Comparison of ENCODE assay signal across 24 cellular contexts in the genomic region with DNA sequence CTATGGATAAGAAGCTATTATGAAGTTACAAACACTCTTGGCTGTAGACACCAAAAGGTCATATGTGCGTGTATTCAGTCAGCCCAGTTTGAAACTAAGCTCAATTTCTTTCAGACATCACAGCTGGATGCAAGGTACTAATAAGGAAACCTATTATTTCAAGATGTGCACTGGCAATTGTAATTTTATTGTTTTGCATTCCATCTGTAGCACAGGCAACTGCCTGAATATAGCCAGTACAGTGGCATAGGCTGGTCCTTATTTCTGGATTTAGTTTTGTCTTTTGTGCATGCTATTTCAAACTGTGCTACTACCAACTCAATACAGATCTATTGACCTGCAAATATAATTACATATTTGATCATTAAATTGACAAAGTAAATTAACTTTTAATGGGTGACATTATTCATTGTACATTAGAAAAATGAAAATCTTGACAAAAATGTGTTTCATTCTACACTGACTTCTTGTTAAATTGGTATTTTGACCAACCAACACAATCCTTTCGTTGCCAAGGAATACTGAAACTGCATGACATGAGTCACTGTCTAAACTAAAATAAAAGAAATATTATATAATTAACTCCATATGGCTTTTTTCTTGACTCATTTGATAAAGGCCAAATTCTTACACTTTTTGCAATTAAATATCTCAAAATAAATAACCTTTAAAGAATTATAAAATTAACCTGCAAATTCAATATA.
A peak's percentile ranks its signal among the peaks of the same experiment; 100 is the strongest.
DNase-seq lines count a peak whose midpoint lies in the region; ATAC-seq and TF ChIP-seq lines count a peak whose summit lies in the region.
"Had no signal": no experiment of that assay in that cellular context is flagged by ENCODE, and none has a peak within 500 bp of the region (broad histone marks: within the 10 kb centered on the region; RNA-seq: fewer than 3 reads in every experiment).

No MANE protein-coding gene starts in this region.

- no peaks in the 10 kb centered on the region; the same call in 1 of the 2 replicates for H3K36me3 ChIP-seq in ACC112 (ENCODE audit: insufficient read depth, low read length)
- H3K36me3 ChIP-seq: suprapubic skin had no signal

- peak; percentile 65 for DNase-seq in GM04504 (ENCODE audit: low read depth)
- DNase-seq in astrocyte of the spinal cord (ENCODE audit: low read depth, low spot score): peak; percentile 70
- DNase-seq in fibroblast of the aortic adventitia (ENCODE audit: low read depth): peak; percentile 75
- DNase-seq in activated CD4-positive, alpha-beta T cell treated with anti-CD3 and anti-CD28 coated beads for 4 hours: no peak
- no peak for DNase-seq in effector memory CD8-positive, alpha-beta T cell
- DNase-seq in hypothalamus (lab: John Stamatoyannopoulos, UW): no peak
- DNase-seq: activated CD4-positive, alpha-beta T cell treated with anti-CD3 and anti-CD28 coated beads, Interleukin-2, amount 10 ng/mL, durations not matched to agents 7 days and 5 days; activated CD8-positive, alpha-beta memory T cell treated with anti-CD3 and anti-CD28 coated beads, Interleukin-2, amount 50 U/mL, for 48 hours; activated gamma-delta T cell treated with Interleukin-2 at 50 U/mL for 16 hours; CD4-positive, alpha-beta memory T cell; DMS79; erythroblast; Kasumi-1; NCI-H1105; NCI-H2171; NCI-H748 treated with DMSO at 0.1 percent for 48 hours; OCI-M1; SHP77; stimulated activated CD4-positive, alpha-beta T cell treated with anti-CD3 and anti-CD28 coated beads, Interleukin-12 subunit alpha, Interleukin-12 subunit beta, amount 100 ng/mL, for 4 hours; stimulated activated CD8-positive, alpha-beta memory T cell treated with anti-CD3 and anti-CD28 coated beads, Interleukin-4, amount 100 ng/mL, for 48 hours; T-cell had no signal

- peak overlapping the region; percentile 53 for H3K27ac ChIP-seq in ACC112 (ENCODE audit: low read depth, low read length)
- H3K27ac ChIP-seq: suprapubic skin had no signal

- H3K4me3 ChIP-seq in ACC112 (ENCODE audit: low read depth, low read length) (peak overlapping the region; percentile 36), astrocyte of the spinal cord (ENCODE audit: low read depth, low read length) (no peak overlapping the region), fibroblast of the aortic adventitia (ENCODE audit: low read depth, low read length) (no peak overlapping the region)
- H3K4me3 ChIP-seq: suprapubic skin had no signal

- H3K36me3 Mint-ChIP-seq in effector memory CD8-positive, alpha-beta T cell (ENCODE audit: insufficient read depth): no peaks in the 10 kb centered on the region
- H3K36me3 Mint-ChIP-seq: CD4-positive, alpha-beta memory T cell; T-cell had no signal

- H3K4me3 Mint-ChIP-seq in effector memory CD8-positive, alpha-beta T cell: no peak overlapping the region
- H3K4me3 Mint-ChIP-seq: activated CD4-positive, alpha-beta T cell treated with anti-CD3 and anti-CD28 coated beads, Interleukin-2, amount 10 ng/mL, durations not matched to agents 7 days and 5 days; CD4-positive, alpha-beta memory T cell; T-cell had no signal

- no peak overlapping the region for H3K27ac Mint-ChIP-seq in effector memory CD8-positive, alpha-beta T cell
- H3K27ac Mint-ChIP-seq: activated CD4-positive, alpha-beta T cell treated with anti-CD3 and anti-CD28 coated beads, Interleukin-2, amount 10 ng/mL, durations not matched to agents 7 days and 5 days; CD4-positive, alpha-beta memory T cell; T-cell had no signal

- H3K27me3 ChIP-seq in ACC112 (ENCODE audit: insufficient read depth, low read length): no peaks in the 10 kb centered on the region
- H3K27me3 ChIP-seq: suprapubic skin had no signal

- H3K79me2 ChIP-seq in ACC112 (ENCODE audit: control insufficient read depth, insufficient read depth, low read length, unreplicated experiment): no peaks in the 10 kb centered on the region

- no peaks in the 10 kb centered on the region for H3K4me1 Mint-ChIP-seq in effector memory CD8-positive, alpha-beta T cell (ENCODE audit: low read depth in 2 of 2)
- H3K4me1 Mint-ChIP-seq: activated CD4-positive, alpha-beta T cell treated with anti-CD3 and anti-CD28 coated beads, Interleukin-2, amount 10 ng/mL, durations not matched to agents 7 days and 5 days; CD4-positive, alpha-beta memory T cell; T-cell had no signal

- no peak for ATAC-seq in effector memory CD8-positive, alpha-beta T cell (replicated peaks)
- no peak for ATAC-seq in HG03196 (IDR thresholded peaks at IDR 0.05; ENCODE audit: unreplicated experiment)
- ATAC-seq: T-cell had no signal

- in situ Hi-C loops in astrocyte of the spinal cord (cut with HindIII; ENCODE audit: low sequenced_read_pairs): no loop called here

- TF ChIP-seq CTCF in astrocyte of the spinal cord (IDR thresholded peaks at IDR 0.05; ENCODE audit: low read depth, low read length): no peak
- TF ChIP-seq CTCF in fibroblast of the aortic adventitia (IDR thresholded peaks at IDR 0.05; ENCODE audit: insufficient read depth, low read length): no peak

- peak overlapping the region; percentile 1 for H2AFZ ChIP-seq in ACC112 (ENCODE audit: low read length, unreplicated experiment)

- no peaks in the 10 kb centered on the region for H3K27me3 Mint-ChIP-seq in effector memory CD8-positive, alpha-beta T cell
- H3K27me3 Mint-ChIP-seq: activated CD4-positive, alpha-beta T cell treated with anti-CD3 and anti-CD28 coated beads, Interleukin-2, amount 10 ng/mL, durations not matched to agents 7 days and 5 days; CD4-positive, alpha-beta memory T cell; T-cell had no signal

- H3K4me1 ChIP-seq in ACC112 (ENCODE audit: control insufficient read depth, insufficient read depth, low read length, unreplicated experiment): peaks cover 24% of the 10 kb centered on the region
- H3K4me1 ChIP-seq: suprapubic skin had no signal

- H3K9me3 Mint-ChIP-seq in effector memory CD8-positive, alpha-beta T cell: peaks cover 13 to 17% of the 10 kb centered on the region in 2 donors

Comparison
In these comparisons a context has a peak if more than half of its experiments do, and no peak if none do; other contexts are left out.
1. DNase-seq: peak in GM04504 (single experiment), astrocyte of the spinal cord (single experiment) and fibroblast of the aortic adventitia (single experiment); none in activated CD4-positive, alpha-beta T cell treated with anti-CD3 and anti-CD28 coated beads for 4 hours (0 of 2), effector memory CD8-positive, alpha-beta T cell (0 of 3) and hypothalamus (0 of 51).